8 cellular contexts compared by ENCODE assay signal in the genomic region with DNA sequence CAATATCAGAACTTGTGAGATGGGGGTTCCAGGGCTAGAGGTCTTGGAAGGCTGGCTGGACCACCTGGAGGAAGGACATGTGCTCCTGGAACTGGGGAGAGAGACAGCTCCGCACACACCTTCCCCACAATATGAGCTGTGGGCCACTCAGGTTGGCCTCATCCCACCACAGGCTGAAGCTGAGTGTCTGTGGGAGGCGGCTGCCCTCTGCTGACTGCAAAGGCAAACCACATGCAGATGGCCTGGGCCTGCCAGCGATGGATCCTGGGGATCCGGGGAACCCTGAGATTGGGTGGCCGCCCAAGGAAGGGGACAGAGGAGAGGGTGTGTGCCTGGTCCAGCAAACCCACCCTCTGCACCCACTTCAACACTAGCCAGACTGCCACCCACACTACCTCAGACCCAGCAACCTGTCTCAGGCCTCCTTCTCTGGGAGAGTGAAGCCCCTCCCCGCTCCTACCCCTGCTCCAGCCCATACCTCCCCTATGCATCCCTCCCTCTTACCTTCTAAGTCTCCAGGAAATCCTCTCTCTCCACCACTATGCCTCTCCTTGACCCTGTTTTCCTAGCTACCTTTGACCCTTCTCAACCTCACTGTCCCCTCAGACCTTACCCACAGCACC. TPM values are rescaled to one million over a fixed set of nuclear protein-coding genes. Genes with fewer than 3 reads are reported as not detected.
A peak's percentile ranks its signal among the peaks of the same experiment; 100 is the strongest.
DNase-seq lines count a peak whose midpoint lies in the region; ATAC-seq and TF ChIP-seq lines count a peak whose summit lies in the region.

No MANE protein-coding gene starts in this region.

- no peaks in the 10 kb centered on the region for H3K79me2 ChIP-seq in GM23338 (replicated peaks; ENCODE audit: insufficient read depth)

- H3K4me2 ChIP-seq in GM23338, result no peak overlapping the region

- no peak overlapping the region for H3K27ac ChIP-seq in GM23338 (ENCODE audit: low read depth)

- no peak overlapping the region; the same call in 2 of the 3 replicates for H3K4me3 Mint-ChIP-seq in GM23338
- H3K4me3 Mint-ChIP-seq in effector memory CD8-positive, alpha-beta T cell, result no peak overlapping the region

- TF ChIP-seq CTCF in GM23338 (conservative IDR thresholded peaks at IDR 0.05; ENCODE audit: low read depth in 2 of 2), result peak; percentile 76 to 99

- H3K27me3 ChIP-seq in GM23338 (ENCODE audit: insufficient read depth), result no peaks in the 10 kb centered on the region

- DNase-seq in AG20443 (ENCODE audit: low spot score) (peak; percentile 85), GM23338 (ENCODE audit: low spot score) (peak; percentile 85), NCI-H82 (lab: John Stamatoyannopoulos, UW) (peak; percentile 89), midbrain (lab: John Stamatoyannopoulos, UW) (peak; percentile 36)
- DNase-seq in activated CD8-positive, alpha-beta memory T cell treated with anti-CD3 and anti-CD28 coated beads for 1 hour (ENCODE audit: extremely low read depth in 1 of 2, low read depth in 1 of 2), result peak; percentile 12 to 37
- peak; percentile 39 to 49 (median 46) for DNase-seq in effector memory CD8-positive, alpha-beta T cell
- peak; percentile 23 to 30 for DNase-seq in stimulated activated CD8-positive, alpha-beta memory T cell treated with anti-CD3 and anti-CD28 coated beads, Interleukin-7, amount 100 ng/mL, for 4 hours (ENCODE audit: low read depth in 2 of 2)

- H4K20me1 ChIP-seq in GM23338 (replicated peaks; ENCODE audit: insufficient read depth), result no peaks in the 10 kb centered on the region

- H3K9me2 ChIP-seq in GM23338 (ENCODE audit: insufficient read depth), result no peaks in the 10 kb centered on the region

- no peaks in the 10 kb centered on the region for H3F3A ChIP-seq in GM23338 (replicated peaks; ENCODE audit: low read depth)

- H2AFZ ChIP-seq in GM23338, result no peak overlapping the region

- H3K4me1 ChIP-seq in GM23338 (ENCODE audit: insufficient read depth), result peaks cover 13% of the 10 kb centered on the region

- peaks cover 16% of the 10 kb centered on the region for H3K27me3 Mint-ChIP-seq in GM23338 (ENCODE audit: insufficient read depth, low read depth, poor library complexity)
- H3K27me3 Mint-ChIP-seq in effector memory CD8-positive, alpha-beta T cell, result peaks cover 8 to 35% of the 10 kb centered on the region in 2 donors

- H3K36me3 Mint-ChIP-seq in GM23338 (ENCODE audit: low read depth), result no peaks in the 10 kb centered on the region; the same call in 2 of the 3 replicates
- H3K36me3 Mint-ChIP-seq in effector memory CD8-positive, alpha-beta T cell (ENCODE audit: insufficient read depth), result no peaks in the 10 kb centered on the region

- H3K4me1 Mint-ChIP-seq in GM23338, result peaks cover 23% of the 10 kb centered on the region
- H3K4me1 Mint-ChIP-seq in effector memory CD8-positive, alpha-beta T cell (ENCODE audit: low read depth in 2 of 2), result peaks cover 0 to 4% of the 10 kb centered on the region in 2 donors

- H3K4me3 ChIP-seq in GM23338, result no peak overlapping the region

- peak; percentile 78 for ATAC-seq in GM23338
- peak; percentile 58 for ATAC-seq in effector memory CD8-positive, alpha-beta T cell (replicated peaks)
- ATAC-seq in HG03354 (IDR thresholded peaks at IDR 0.05; ENCODE audit: poor library complexity, severe bottlenecking, unreplicated experiment), result no peak

- no peaks in the 10 kb centered on the region for H3K36me3 ChIP-seq in GM23338 (ENCODE audit: insufficient read depth)

- no peaks in the 10 kb centered on the region; the same call in 2 of the 3 replicates for H3K9me3 Mint-ChIP-seq in GM23338
- H3K9me3 Mint-ChIP-seq in effector memory CD8-positive, alpha-beta T cell, result no peaks in the 10 kb centered on the region

- H3K27ac Mint-ChIP-seq in GM23338, result no peak overlapping the region
- peak overlapping the region in 1 of 2 donors; percentile 36 for H3K27ac Mint-ChIP-seq in effector memory CD8-positive, alpha-beta T cell

TF ChIP-seq in GM23338, 12 proteins besides CTCF, POLR2A, EP300 and RAD21:
- no peak for TF ChIP-seq EZH2phosphoT487 (IDR thresholded peaks at IDR 0.05; ENCODE audit: unreplicated experiment)
- TF ChIP-seq, protein P1, sequence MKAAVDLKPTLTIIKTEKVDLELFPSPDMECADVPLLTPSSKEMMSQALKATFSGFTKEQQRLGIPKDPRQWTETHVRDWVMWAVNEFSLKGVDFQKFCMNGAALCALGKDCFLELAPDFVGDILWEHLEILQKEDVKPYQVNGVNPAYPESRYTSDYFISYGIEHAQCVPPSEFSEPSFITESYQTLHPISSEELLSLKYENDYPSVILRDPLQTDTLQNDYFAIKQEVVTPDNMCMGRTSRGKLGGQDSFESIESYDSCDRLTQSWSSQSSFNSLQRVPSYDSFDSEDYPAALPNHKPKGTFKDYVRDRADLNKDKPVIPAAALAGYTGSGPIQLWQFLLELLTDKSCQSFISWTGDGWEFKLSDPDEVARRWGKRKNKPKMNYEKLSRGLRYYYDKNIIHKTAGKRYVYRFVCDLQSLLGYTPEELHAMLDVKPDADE (IDR thresholded peaks at IDR 0.05), result no peak
- TF ChIP-seq NANOG (IDR thresholded peaks at IDR 0.05; ENCODE audit: borderline replicate concordance), result no peak

RNA-seq across cellular contexts. Expression of a gene that starts 44.8 kb away (rescaled TPM):
- total RNA-seq in GM23338 (2014; rRNA removed; shearing (Covaris generic)), result 1.7 and 3.3 TPM in 2 replicates
- polyA plus RNA-seq in GM23338 (2016; fragmentation: Nextera tagmentation; extraction: Ambion mirVana), result 1.2 and 1.9 TPM in 2 replicates

Comparison
In these comparisons a context has a peak if more than half of its experiments do, and no peak if none do; other contexts are left out.
1. DNase-seq: peak in every context shown above with its lines; median percentile 89 in NCI-H82; 85 in AG20443; 85 in GM23338; 46 in effector memory CD8-positive, alpha-beta T cell; 36 in midbrain; 26 in stimulated activated CD8-positive, alpha-beta memory T cell treated with anti-CD3 and anti-CD28 coated beads, Interleukin-7, amount 100 ng/mL, for 4 hours; 24 in activated CD8-positive, alpha-beta memory T cell treated with anti-CD3 and anti-CD28 coated beads for 1 hour.